9 cellular contexts compared by ENCODE assay signal in the genomic region with DNA sequence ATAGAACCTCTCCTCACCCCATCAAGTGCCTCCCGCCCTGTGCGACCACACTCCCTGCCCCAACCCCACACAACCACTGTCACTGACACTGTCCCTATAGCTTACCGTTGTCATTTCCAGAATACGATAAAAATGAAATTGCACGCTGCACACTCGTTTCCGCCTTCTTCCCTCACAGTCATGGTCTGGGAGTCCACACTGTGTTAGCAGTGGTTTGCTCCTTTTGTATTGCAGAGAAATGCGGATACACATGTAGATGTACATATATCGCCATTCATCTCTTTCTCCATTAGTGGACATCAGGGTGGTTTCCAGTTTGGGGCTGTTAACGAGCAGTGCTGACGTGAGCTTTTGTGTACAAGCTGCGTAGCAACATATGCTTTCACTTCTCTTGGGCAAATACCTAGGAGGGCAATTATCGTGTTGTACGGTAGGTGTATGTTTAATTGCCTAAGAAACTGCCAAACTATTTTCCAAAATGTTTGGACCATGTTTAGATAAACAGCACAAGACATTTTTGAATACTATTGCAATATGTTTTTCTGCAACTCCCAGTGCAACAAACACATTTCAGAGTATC. TPM values are rescaled to one million over a fixed set of nuclear protein-coding genes. Genes with fewer than 3 reads are reported as not detected.
DNase-seq lines count a peak whose midpoint lies in the region; ATAC-seq, FAIRE-seq and TF ChIP-seq lines count a peak whose summit lies in the region.
"Had no signal": no experiment of that assay in that cellular context is flagged by ENCODE, and none has a peak within 500 bp of the region (broad histone marks: within the 10 kb centered on the region; RNA-seq: fewer than 3 reads in every experiment).

No MANE protein-coding gene starts in this region.

- DNase-seq in GM12892 (ENCODE audit: insufficient read length) (no peak), NCI-H2029 (lab: John Stamatoyannopoulos, UW) (peak; percentile 68), progenitor cell of endocrine pancreas (ENCODE audit: low spot score, unreplicated experiment) (no peak), T1000 (lab: John Stamatoyannopoulos, UW) (no peak), CD14-positive monocyte (ENCODE audit: low spot score) (no peak)
- DNase-seq in activated naive CD4-positive, alpha-beta T cell treated with anti-CD3 and anti-CD28 coated beads, Interleukin-2, amount 10 ng/mL, durations not matched to agents 7 days and 5 days: peak; percentile 16
- DNase-seq: mesendoderm had no signal

- ATAC-seq in HG03432 (IDR thresholded peaks at IDR 0.05; ENCODE audit: unreplicated experiment): no peak

- H3K4me1 Mint-ChIP-seq in activated naive CD4-positive, alpha-beta T cell treated with anti-CD3 and anti-CD28 coated beads, Interleukin-2, amount 10 ng/mL, durations not matched to agents 7 days and 5 days: peaks cover 74% of the 10 kb centered on the region
- peaks cover 18% of the 10 kb centered on the region for H3K4me1 Mint-ChIP-seq in progenitor cell of endocrine pancreas (ENCODE audit: low read depth)
- H3K4me1 Mint-ChIP-seq in CD14-positive monocyte: peaks cover 15% of the 10 kb centered on the region

- FAIRE-seq in GM12892 (lab: Jason Lieb, UNC): peak; percentile 98

- peaks cover 19% of the 10 kb centered on the region for H3K36me3 Mint-ChIP-seq in activated naive CD4-positive, alpha-beta T cell treated with anti-CD3 and anti-CD28 coated beads, Interleukin-2, amount 10 ng/mL, durations not matched to agents 7 days and 5 days
- no peaks in the 10 kb centered on the region for H3K36me3 Mint-ChIP-seq in progenitor cell of endocrine pancreas (ENCODE audit: insufficient read depth)
- H3K36me3 Mint-ChIP-seq in CD14-positive monocyte: no peaks in the 10 kb centered on the region

- H3K4me3 Mint-ChIP-seq in activated naive CD4-positive, alpha-beta T cell treated with anti-CD3 and anti-CD28 coated beads, Interleukin-2, amount 10 ng/mL, durations not matched to agents 7 days and 5 days: no peak overlapping the region
- H3K4me3 Mint-ChIP-seq in progenitor cell of endocrine pancreas (ENCODE audit: low read depth): no peak overlapping the region
- no peak overlapping the region for H3K4me3 Mint-ChIP-seq in CD14-positive monocyte

- CTCF ChIA-PET in activated naive CD4-positive, alpha-beta T cell treated with anti-CD3 and anti-CD28 coated beads, Interleukin-2, amount 10 ng/mL, durations not matched to agents 7 days and 5 days (lab: Charles Lee): interaction anchor here (0.6 to 3.7 kb wide), 8 partner anchors 14 to 392 kb away, joined by 3 to 25 read pairs (median 5); no protein-coding TSS in a partner anchor

- TF ChIP-seq CTCF in progenitor cell of endocrine pancreas (IDR thresholded peaks at IDR 0.05; ENCODE audit: unreplicated experiment) (no peak), CD14-positive monocyte (IDR thresholded peaks at IDR 0.05) (no peak)

- no peaks in the 10 kb centered on the region for H3K9me3 Mint-ChIP-seq in activated naive CD4-positive, alpha-beta T cell treated with anti-CD3 and anti-CD28 coated beads, Interleukin-2, amount 10 ng/mL, durations not matched to agents 7 days and 5 days
- no peaks in the 10 kb centered on the region for H3K9me3 Mint-ChIP-seq in progenitor cell of endocrine pancreas (ENCODE audit: low read depth)
- peaks cover 0 to 3% (median 0%) of the 10 kb centered on the region in 7 donors for H3K9me3 Mint-ChIP-seq in CD14-positive monocyte

- TF ChIP-seq POLR2A in GM12892 (IDR thresholded peaks at IDR 0.05; ENCODE audit: low read depth, low read length): no peak

- intact Hi-C loops in CD14-positive monocyte (cut with micrococcal nuclease): no loop called here

- no peaks in the 10 kb centered on the region for H3K27me3 Mint-ChIP-seq in activated naive CD4-positive, alpha-beta T cell treated with anti-CD3 and anti-CD28 coated beads, Interleukin-2, amount 10 ng/mL, durations not matched to agents 7 days and 5 days
- H3K27me3 Mint-ChIP-seq in progenitor cell of endocrine pancreas (peaks cover 1% of the 10 kb centered on the region), CD14-positive monocyte (ENCODE audit: low read depth in 3 of 3) (peaks cover 5 to 12% (median 9%) of the 10 kb centered on the region in 3 donors)

- peak overlapping the region; percentile 100 for H3K27ac Mint-ChIP-seq in activated naive CD4-positive, alpha-beta T cell treated with anti-CD3 and anti-CD28 coated beads, Interleukin-2, amount 10 ng/mL, durations not matched to agents 7 days and 5 days
- peak overlapping the region; percentile 26 for H3K27ac Mint-ChIP-seq in progenitor cell of endocrine pancreas
- peak overlapping the region in 1 of 7 donors; percentile 44 for H3K27ac Mint-ChIP-seq in CD14-positive monocyte

RNA-seq across cellular contexts. Expression of gene CD5, which starts 59.2 kb away (rescaled TPM):
- polyA plus RNA-seq in GM12892 (2012; ENCODE audit: missing spikeins): 0.15 TPM
- not detected in 2 replicates for total RNA-seq in progenitor cell of endocrine pancreas
- polyA plus RNA-seq in CD14-positive monocyte: under 1 TPM; 0.34 to 0.61 TPM
- total RNA-seq: SK-MEL-5 had no signal

Comparison
In these comparisons a context has a peak if more than half of its experiments do, and no peak if none do; other contexts are left out.
1. DNase-seq: peak in NCI-H2029 (single experiment) and activated naive CD4-positive, alpha-beta T cell treated with anti-CD3 and anti-CD28 coated beads, Interleukin-2, amount 10 ng/mL, durations not matched to agents 7 days and 5 days (single experiment); none in GM12892 (single experiment), progenitor cell of endocrine pancreas (single experiment), T1000 (single experiment) and CD14-positive monocyte (single experiment).